ENCODE assay signal across 1 cellular context in genomic region chr5:39437469-39437868, GRCh38.
TF ChIP-seq lines count a peak whose summit lies in the region.

No MANE protein-coding gene starts in this region.

TF ChIP-seq in HepG2, 621 proteins besides CTCF, POLR2A, EP300 and RAD21 (continued from another document and continues in another):
- TF ChIP-seq ARID3A (IDR thresholded peaks at IDR 0.05; ENCODE audit: low read depth, low read length) (peak; percentile 43; the same call in 1 of the 2 replicates), JARID2 (CRISPR knock-in tag; IDR thresholded peaks at IDR 0.05; ENCODE audit: insufficient replicate concordance) (no peak), FOXM1 (CRISPR knock-in tag; IDR thresholded peaks at IDR 0.05) (no peak), ONECUT2 (CRISPR knock-in tag; IDR thresholded peaks at IDR 0.05) (no peak), ZNF761 (CRISPR knock-in tag; conservative IDR thresholded peaks at IDR 0.05) (no peak), ZNF709 (CRISPR knock-in tag; IDR thresholded peaks at IDR 0.05) (no peak), NR2C2 (CRISPR knock-in tag; IDR thresholded peaks at IDR 0.05; ENCODE audit: borderline replicate concordance) (peak; percentile 37; the same call in 1 of the 2 replicates), PHF21A (CRISPR knock-in tag; IDR thresholded peaks at IDR 0.05) (peak; percentile 51; the same call in 1 of the 2 replicates), ZNF839 (CRISPR knock-in tag; IDR thresholded peaks at IDR 0.05; ENCODE audit: borderline replicate concordance) (no peak), ZNF414 (CRISPR knock-in tag; IDR thresholded peaks at IDR 0.05) (peak; percentile 29; the same call in 1 of the 2 replicates), SOX5 (CRISPR knock-in tag; IDR thresholded peaks at IDR 0.05; ENCODE audit: borderline replicate concordance) (peak; percentile 87), ELF1 (CRISPR knock-in tag; IDR thresholded peaks at IDR 0.05) (peak; percentile 41; the same call in 1 of the 2 replicates), KDM4B (CRISPR knock-in tag; IDR thresholded peaks at IDR 0.05) (no peak), ZNF264 (CRISPR knock-in tag; IDR thresholded peaks at IDR 0.05) (peak; percentile 47; the same call in 1 of the 2 replicates), MBNL3 (CRISPR knock-in tag; conservative IDR thresholded peaks at IDR 0.05) (no peak), JUN (CRISPR knock-in tag; IDR thresholded peaks at IDR 0.05) (peak; percentile 83), GATAD2A (CRISPR knock-in tag; IDR thresholded peaks at IDR 0.05) (peak; percentile 76), SKI (IDR thresholded peaks at IDR 0.05; ENCODE audit: partially characterized antibody) (peak; percentile 66), ZNF260 (CRISPR knock-in tag; IDR thresholded peaks at IDR 0.05; ENCODE audit: borderline replicate concordance, low read depth) (no peak), TSC22D2 (CRISPR knock-in tag; IDR thresholded peaks at IDR 0.05; ENCODE audit: borderline replicate concordance) (no peak), MXI1 (IDR thresholded peaks at IDR 0.05; ENCODE audit: borderline replicate concordance, low read depth, low read length) (peak; percentile 42; the same call in 1 of the 3 replicates), ZNF660 (CRISPR knock-in tag; IDR thresholded peaks at IDR 0.05; ENCODE audit: borderline replicate concordance, low read depth) (no peak), PRDM15 (CRISPR knock-in tag; IDR thresholded peaks at IDR 0.05) (no peak), NR2F1 (CRISPR knock-in tag; IDR thresholded peaks at IDR 0.05) (peak; percentile 30 to 39; a peak in 1 of 4 replicates), FOSL2 (CRISPR knock-in tag; IDR thresholded peaks at IDR 0.05) (peak; percentile 81), GFI1 (CRISPR knock-in tag; IDR thresholded peaks at IDR 0.05; ENCODE audit: borderline replicate concordance) (peak; percentile 79), PTBP1 (IDR thresholded peaks at IDR 0.05; ENCODE audit: low read depth, low read length, poor library complexity, severe bottlenecking) (no peak), HOXA3 (CRISPR knock-in tag; IDR thresholded peaks at IDR 0.05) (peak; percentile 58; the same call in 1 of the 2 replicates), ATF2 (CRISPR knock-in tag; IDR thresholded peaks at IDR 0.05) (peak; percentile 97), IRF2 (CRISPR knock-in tag; IDR thresholded peaks at IDR 0.05) (0 out of 2 replicates have a peak, but pooled peaks have one; percentile 51), PRMT3 (CRISPR knock-in tag; IDR thresholded peaks at IDR 0.05; ENCODE audit: borderline replicate concordance, low read depth) (no peak), ZNF160 (CRISPR knock-in tag; IDR thresholded peaks at IDR 0.05) (0 out of 2 replicates have a peak, but pooled peaks have one; percentile 48), SALL1 (CRISPR knock-in tag; IDR thresholded peaks at IDR 0.05) (peak; percentile 62; the same call in 1 of the 2 replicates), TBX2 (CRISPR knock-in tag; IDR thresholded peaks at IDR 0.05; ENCODE audit: borderline replicate concordance) (peak; percentile 99), ZNF331 (CRISPR knock-in tag; IDR thresholded peaks at IDR 0.05) (peak; percentile 44; the same call in 1 of the 2 replicates), ZNF446 (CRISPR knock-in tag; IDR thresholded peaks at IDR 0.05) (no peak), ERF (CRISPR knock-in tag; IDR thresholded peaks at IDR 0.05) (peak; percentile 25; the same call in 1 of the 2 replicates), MED1 (CRISPR knock-in tag; IDR thresholded peaks at IDR 0.05) (peak; percentile 68), RXRA (CRISPR knock-in tag; IDR thresholded peaks at IDR 0.05) (peak; percentile 51; the same call in 1 of the 2 replicates), MED13 (CRISPR knock-in tag; IDR thresholded peaks at IDR 0.05) (no peak), KAT8 (CRISPR knock-in tag; IDR thresholded peaks at IDR 0.05) (peak; percentile 68; the same call in 1 of the 2 replicates), ZNF362 (CRISPR knock-in tag; IDR thresholded peaks at IDR 0.05; ENCODE audit: borderline replicate concordance) (peak; percentile 46; the same call in 1 of the 2 replicates)
- TF ChIP-seq, protein P1, sequence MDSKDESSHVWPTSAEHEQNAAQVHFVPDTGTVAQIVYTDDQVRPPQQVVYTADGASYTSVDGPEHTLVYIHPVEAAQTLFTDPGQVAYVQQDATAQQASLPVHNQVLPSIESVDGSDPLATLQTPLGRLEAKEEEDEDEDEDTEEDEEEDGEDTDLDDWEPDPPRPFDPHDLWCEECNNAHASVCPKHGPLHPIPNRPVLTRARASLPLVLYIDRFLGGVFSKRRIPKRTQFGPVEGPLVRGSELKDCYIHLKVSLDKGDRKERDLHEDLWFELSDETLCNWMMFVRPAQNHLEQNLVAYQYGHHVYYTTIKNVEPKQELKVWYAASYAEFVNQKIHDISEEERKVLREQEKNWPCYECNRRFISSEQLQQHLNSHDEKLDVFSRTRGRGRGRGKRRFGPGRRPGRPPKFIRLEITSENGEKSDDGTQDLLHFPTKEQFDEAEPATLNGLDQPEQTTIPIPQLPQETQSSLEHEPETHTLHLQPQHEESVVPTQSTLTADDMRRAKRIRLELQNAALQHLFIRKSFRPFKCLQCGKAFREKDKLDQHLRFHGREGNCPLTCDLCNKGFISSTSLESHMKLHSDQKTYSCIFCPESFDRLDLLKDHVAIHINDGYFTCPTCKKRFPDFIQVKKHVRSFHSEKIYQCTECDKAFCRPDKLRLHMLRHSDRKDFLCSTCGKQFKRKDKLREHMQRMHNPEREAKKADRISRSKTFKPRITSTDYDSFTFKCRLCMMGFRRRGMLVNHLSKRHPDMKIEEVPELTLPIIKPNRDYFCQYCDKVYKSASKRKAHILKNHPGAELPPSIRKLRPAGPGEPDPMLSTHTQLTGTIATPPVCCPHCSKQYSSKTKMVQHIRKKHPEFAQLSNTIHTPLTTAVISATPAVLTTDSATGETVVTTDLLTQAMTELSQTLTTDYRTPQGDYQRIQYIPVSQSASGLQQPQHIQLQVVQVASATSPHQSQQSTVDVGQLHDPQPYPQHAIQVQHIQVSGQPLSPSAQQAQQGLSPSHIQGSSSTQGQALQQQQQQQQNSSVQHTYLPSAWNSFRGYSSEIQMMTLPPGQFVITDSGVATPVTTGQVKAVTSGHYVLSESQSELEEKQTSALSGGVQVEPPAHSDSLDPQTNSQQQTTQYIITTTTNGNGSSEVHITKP (CRISPR knock-in tag; IDR thresholded peaks at IDR 0.05; ENCODE audit: low read depth), result no peak
- TF ChIP-seq, protein P2, sequence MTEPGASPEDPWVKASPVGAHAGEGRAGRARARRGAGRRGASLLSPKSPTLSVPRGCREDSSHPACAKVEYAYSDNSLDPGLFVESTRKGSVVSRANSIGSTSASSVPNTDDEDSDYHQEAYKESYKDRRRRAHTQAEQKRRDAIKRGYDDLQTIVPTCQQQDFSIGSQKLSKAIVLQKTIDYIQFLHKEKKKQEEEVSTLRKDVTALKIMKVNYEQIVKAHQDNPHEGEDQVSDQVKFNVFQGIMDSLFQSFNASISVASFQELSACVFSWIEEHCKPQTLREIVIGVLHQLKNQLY (CRISPR knock-in tag; IDR thresholded peaks at IDR 0.05), result peak; percentile 86
- TF ChIP-seq, protein P3, sequence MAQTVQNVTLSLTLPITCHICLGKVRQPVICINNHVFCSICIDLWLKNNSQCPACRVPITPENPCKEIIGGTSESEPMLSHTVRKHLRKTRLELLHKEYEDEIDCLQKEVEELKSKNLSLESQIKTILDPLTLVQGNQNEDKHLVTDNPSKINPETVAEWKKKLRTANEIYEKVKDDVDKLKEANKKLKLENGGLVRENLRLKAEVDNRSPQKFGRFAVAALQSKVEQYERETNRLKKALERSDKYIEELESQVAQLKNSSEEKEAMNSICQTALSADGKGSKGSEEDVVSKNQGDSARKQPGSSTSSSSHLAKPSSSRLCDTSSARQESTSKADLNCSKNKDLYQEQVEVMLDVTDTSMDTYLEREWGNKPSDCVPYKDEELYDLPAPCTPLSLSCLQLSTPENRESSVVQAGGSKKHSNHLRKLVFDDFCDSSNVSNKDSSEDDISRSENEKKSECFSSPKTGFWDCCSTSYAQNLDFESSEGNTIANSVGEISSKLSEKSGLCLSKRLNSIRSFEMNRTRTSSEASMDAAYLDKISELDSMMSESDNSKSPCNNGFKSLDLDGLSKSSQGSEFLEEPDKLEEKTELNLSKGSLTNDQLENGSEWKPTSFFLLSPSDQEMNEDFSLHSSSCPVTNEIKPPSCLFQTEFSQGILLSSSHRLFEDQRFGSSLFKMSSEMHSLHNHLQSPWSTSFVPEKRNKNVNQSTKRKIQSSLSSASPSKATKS (CRISPR knock-in tag; IDR thresholded peaks at IDR 0.05), result no peak
- TF ChIP-seq, protein P4, sequence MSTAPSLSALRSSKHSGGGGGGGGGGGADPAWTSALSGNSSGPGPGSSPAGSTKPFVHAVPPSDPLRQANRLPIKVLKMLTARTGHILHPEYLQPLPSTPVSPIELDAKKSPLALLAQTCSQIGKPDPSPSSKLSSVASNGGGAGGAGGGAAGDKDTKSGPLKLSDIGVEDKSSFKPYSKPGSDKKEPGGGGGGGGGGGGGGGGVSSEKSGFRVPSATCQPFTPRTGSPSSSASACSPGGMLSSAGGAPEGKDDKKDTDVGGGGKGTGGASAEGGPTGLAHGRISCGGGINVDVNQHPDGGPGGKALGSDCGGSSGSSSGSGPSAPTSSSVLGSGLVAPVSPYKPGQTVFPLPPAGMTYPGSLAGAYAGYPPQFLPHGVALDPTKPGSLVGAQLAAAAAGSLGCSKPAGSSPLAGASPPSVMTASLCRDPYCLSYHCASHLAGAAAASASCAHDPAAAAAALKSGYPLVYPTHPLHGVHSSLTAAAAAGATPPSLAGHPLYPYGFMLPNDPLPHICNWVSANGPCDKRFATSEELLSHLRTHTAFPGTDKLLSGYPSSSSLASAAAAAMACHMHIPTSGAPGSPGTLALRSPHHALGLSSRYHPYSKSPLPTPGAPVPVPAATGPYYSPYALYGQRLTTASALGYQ (CRISPR knock-in tag; IDR thresholded peaks at IDR 0.05), result peak; percentile 97
